In genomic region chr1:173014145-173014544, GRCh38 we compare ENCODE assay signal across 27 cellular contexts. TPM values are rescaled to one million over a fixed set of nuclear protein-coding genes. Genes with fewer than 3 reads are reported as not detected.
"Had no signal": no experiment of that assay in that cellular context is flagged by ENCODE, and none has a peak within 500 bp of the region (broad histone marks: within the 10 kb centered on the region; RNA-seq: fewer than 3 reads in every experiment).

No MANE protein-coding gene starts in this region.

- H3K9me3 ChIP-seq: SJSA1 had no signal

- DNase-seq: activated CD4-positive, alpha-beta memory T cell treated with anti-CD3 and anti-CD28 coated beads, Interleukin-2, amount 10 ng/mL, durations not matched to agents 7 days and 5 days; activated CD4-positive, alpha-beta T cell treated with anti-CD3 and anti-CD28 coated beads, Interleukin-2, amount 10 ng/mL, durations not matched to agents 7 days and 5 days; activated CD4-positive, CD25-positive, alpha-beta regulatory T cell; activated gamma-delta T cell; activated naive CD4-positive, alpha-beta T cell treated with anti-CD3 and anti-CD28 coated beads, Interleukin-2, amount 10 ng/mL, durations not matched to agents 7 days and 5 days; activated naive CD8-positive, alpha-beta T cell treated with anti-CD3 and anti-CD28 coated beads for 36 hours; activated T-cell treated with anti-CD3 and anti-CD28 coated beads for 4 hours; activated T-cell treated with anti-CD3 and anti-CD28 coated beads, Interleukin-2, amount 50 U/mL, for 48 hours; brain microvascular endothelial cell; dermis blood vessel endothelial cell; Kasumi-1; NCI-H1092 treated with DMSO at 0.1 percent for 48 hours; NCI-H1417 treated with DMSO at 0.1 percent for 48 hours; NCI-H1694; NCI-H2029; NCI-H2107; NCI-H2171 treated with DMSO at 0.1 percent for 48 hours; NCI-H345; NCI-H510A; NCI-H526 treated with DMSO at 0.1 percent for 48 hours; NCI-H82 had no signal

- H3K4me3 ChIP-seq: cardiac muscle cell, SJSA1 had no signal

- H3K27ac ChIP-seq: brain microvascular endothelial cell, cardiac muscle cell, SJSA1, VCaP had no signal

- ATAC-seq: activated T-helper 17 cell treated with anti-CD3 and anti-CD28 coated beads, Interleukin-2, amount 50 U/mL, for 72 hours; SK-N-SH treated with all-trans-retinoic acid at 6 μM for 48 hours had no signal

- H3K27me3 ChIP-seq: brain microvascular endothelial cell, cardiac muscle cell, SJSA1 had no signal

- H3K36me3 ChIP-seq: brain microvascular endothelial cell, cardiac muscle cell, SJSA1 had no signal

RNA-seq across cellular contexts. Expression of gene TNFSF18, which starts 36.6 kb away (rescaled TPM):
- total RNA-seq: activated CD4-positive, alpha-beta memory T cell treated with anti-CD3 and anti-CD28 coated beads, Interleukin-2, amount 10 ng/mL, durations not matched to agents 7 days and 5 days; activated CD4-positive, alpha-beta T cell treated with anti-CD3 and anti-CD28 coated beads, Interleukin-2, amount 10 ng/mL, durations not matched to agents 7 days and 5 days; activated CD8-positive, alpha-beta memory T cell treated with anti-CD3 and anti-CD28 coated beads for 36 hours; activated naive CD8-positive, alpha-beta T cell treated with anti-CD3 and anti-CD28 coated beads for 36 hours; activated T-helper 17 cell treated with anti-CD3 and anti-CD28 coated beads, Interleukin-2, amount 50 U/mL, for 72 hours had no signal
